In genomic region chr13:72570019-72570418, GRCh38 we compare ENCODE assay signal across 17 cellular contexts.
DNase-seq lines count a peak whose midpoint lies in the region; ATAC-seq, FAIRE-seq and TF ChIP-seq lines count a peak whose summit lies in the region.
"Had no signal": no experiment of that assay in that cellular context is flagged by ENCODE, and none has a peak within 500 bp of the region (broad histone marks: within the 10 kb centered on the region; RNA-seq: fewer than 3 reads in every experiment).

No MANE protein-coding gene starts in this region.

- ATAC-seq in GM19467 (IDR thresholded peaks at IDR 0.05; ENCODE audit: unreplicated experiment) (peak; percentile 55), HG02870 (IDR thresholded peaks at IDR 0.05; ENCODE audit: unreplicated experiment) (peak; percentile 60), HG03575 (IDR thresholded peaks at IDR 0.05; ENCODE audit: extremely low read depth, insufficient number of reproducible peaks, low FRiP score, unreplicated experiment) (peak; percentile 60)
- no peak for ATAC-seq in CD8-positive, alpha-beta T cell
- ATAC-seq: activated CD4-positive, alpha-beta T cell treated with anti-CD3 and anti-CD28 coated beads for 36 hours had no signal

- no peaks in the 10 kb centered on the region for H3K27me3 ChIP-seq in CD8-positive, alpha-beta T cell (ENCODE audit: insufficient read depth, low read length)
- H3K27me3 ChIP-seq: neural progenitor cell, Peyer's patch had no signal

- no peak overlapping the region for H3K27ac ChIP-seq in CD8-positive, alpha-beta T cell (ENCODE audit: low read depth, low read length)
- H3K27ac ChIP-seq: neural progenitor cell, Peyer's patch, thoracic aorta had no signal

- peaks cover 3% of the 10 kb centered on the region for H3K27me3 Mint-ChIP-seq in CD8-positive, alpha-beta T cell (ENCODE audit: low read depth)

- CTCF ChIA-PET in CD8-positive, alpha-beta T cell (lab: Charles Lee), result no interaction called here

- H3K4me1 Mint-ChIP-seq in CD8-positive, alpha-beta T cell (ENCODE audit: low read depth), result no peaks in the 10 kb centered on the region
- H3K4me1 Mint-ChIP-seq: activated CD4-positive, alpha-beta T cell treated with anti-CD3 and anti-CD28 coated beads for 36 hours had no signal

- no peak for TF ChIP-seq CTCF in CD8-positive, alpha-beta T cell (IDR thresholded peaks at IDR 0.05)

- POLR2A ChIA-PET in CD8-positive, alpha-beta T cell (lab: Charles Lee), result no interaction called here

- H3K36me3 ChIP-seq in CD8-positive, alpha-beta T cell (ENCODE audit: insufficient read depth, low read length), result no peaks in the 10 kb centered on the region
- H3K36me3 ChIP-seq: neural progenitor cell, Peyer's patch, thoracic aorta had no signal

- H3K4me1 ChIP-seq in CD8-positive, alpha-beta T cell (ENCODE audit: insufficient read depth, low read length), result no peaks in the 10 kb centered on the region
- H3K4me1 ChIP-seq: Peyer's patch had no signal

- intact Hi-C loops in CD8-positive, alpha-beta T cell (cut with DNase I, micrococcal nuclease), result loop anchor here in 1 of 2 experiments (1.0 kb wide), 1 partner anchor 29 kb away; no protein-coding TSS in a partner anchor

- H3K9me3 ChIP-seq in CD8-positive, alpha-beta T cell (ENCODE audit: low read length), result no peaks in the 10 kb centered on the region
- H3K9me3 ChIP-seq: Peyer's patch, thoracic aorta had no signal

- DNase-seq in pons (ENCODE audit: low spot score), result peak; percentile 15
- no peak for DNase-seq in NCI-H524 (lab: John Stamatoyannopoulos, UW)
- DNase-seq in urothelium cell line (ENCODE audit: low spot score), result no peak
- DNase-seq in CD8-positive, alpha-beta T cell, result no peak
- DNase-seq: activated CD4-positive, alpha-beta T cell treated with anti-CD3 and anti-CD28 coated beads for 36 hours; anterior cingulate cortex; Calu3; hypothalamus; midbrain; NCI-H1417 treated with DMSO at 0.1 percent for 48 hours; NCI-H748 treated with DMSO at 0.1 percent for 48 hours; Peyer's patch had no signal

- H3K4me3 ChIP-seq in CD8-positive, alpha-beta T cell (ENCODE audit: low read depth, low read length), result no peak overlapping the region
- H3K4me3 ChIP-seq: neural progenitor cell, Peyer's patch, thoracic aorta had no signal

- no peaks in the 10 kb centered on the region for H3K9me3 Mint-ChIP-seq in CD8-positive, alpha-beta T cell

- no peak for FAIRE-seq in urothelium cell line (lab: Jason Lieb, UNC)

- H3K27ac Mint-ChIP-seq in CD8-positive, alpha-beta T cell, result no peak overlapping the region
- H3K27ac Mint-ChIP-seq: activated CD4-positive, alpha-beta T cell treated with anti-CD3 and anti-CD28 coated beads for 36 hours; neural progenitor cell had no signal

- H3K36me3 Mint-ChIP-seq in CD8-positive, alpha-beta T cell, result no peaks in the 10 kb centered on the region
- H3K36me3 Mint-ChIP-seq: neural progenitor cell had no signal

- no peak overlapping the region for H3K4me3 Mint-ChIP-seq in CD8-positive, alpha-beta T cell
- H3K4me3 Mint-ChIP-seq: activated CD4-positive, alpha-beta T cell treated with anti-CD3 and anti-CD28 coated beads for 36 hours; neural progenitor cell had no signal
